ENCODE assay signal across 26 cellular contexts in genomic region chr10:117562896-117563737, GRCh38. TPM values are rescaled to one million over a fixed set of nuclear protein-coding genes. Genes with fewer than 3 reads are reported as not detected.
"Had no signal": no experiment of that assay in that cellular context is flagged by ENCODE, and none has a peak within 500 bp of the region (broad histone marks: within the 10 kb centered on the region; RNA-seq: fewer than 3 reads in every experiment).

No MANE protein-coding gene starts in this region.

- H3K27ac ChIP-seq: ascending aorta, body of pancreas, Peyer's patch, RWPE1, SJCRH30, VCaP had no signal

- H3K4me3 ChIP-seq: ascending aorta, body of pancreas, Peyer's patch, SJCRH30 had no signal

- DNase-seq: activated CD4-positive, alpha-beta memory T cell treated with anti-CD3 and anti-CD28 coated beads, Interleukin-2, amount 10 ng/mL, durations not matched to agents 7 days and 5 days; activated CD4-positive, alpha-beta T cell treated with anti-CD3 and anti-CD28 coated beads for 36 hours; activated CD4-positive, alpha-beta T cell treated with anti-CD3 and anti-CD28 coated beads, Interleukin-2, amount 50 U/mL, for 1 hour; activated CD8-positive, alpha-beta memory T cell treated with anti-CD3 and anti-CD28 coated beads, Interleukin-2, amount 50 U/mL, for 4 hours; activated naive CD4-positive, alpha-beta T cell treated with anti-CD3 and anti-CD28 coated beads, Interleukin-2, amount 50 U/mL, for 16 hours; activated T-cell treated with anti-CD3 and anti-CD28 coated beads, Interleukin-2, amount 50 U/mL, for 72 hours; amniotic stem cell; body of pancreas; KG1; NCI-H1048; NCI-H146; NCI-H187 treated with DMSO at 0.1 percent for 48 hours; NCI-H2081 treated with DMSO at 0.1 percent for 48 hours; NCI-H446; NCI-H524; Peyer's patch; Right ventricle myocardium superior; SJCRH30; SK-N-SH; SW 1271 had no signal

- H3K27me3 ChIP-seq: ascending aorta, body of pancreas, Peyer's patch had no signal

- H3K36me3 ChIP-seq: ascending aorta, Peyer's patch, SJCRH30 had no signal

- H3K4me2 ChIP-seq: SK-N-SH had no signal

- H3K4me1 ChIP-seq: ascending aorta, body of pancreas, Peyer's patch, SJCRH30 had no signal

- H3K9me3 ChIP-seq: ascending aorta, body of pancreas, Peyer's patch, SJCRH30, SK-N-SH had no signal

- H3K9ac ChIP-seq: SK-N-SH had no signal

RNA-seq across cellular contexts. Expression of gene EMX2, which starts 20.6 kb away (rescaled TPM):
- total RNA-seq: activated CD4-positive, alpha-beta memory T cell treated with anti-CD3 and anti-CD28 coated beads, Interleukin-2, amount 10 ng/mL, durations not matched to agents 7 days and 5 days; activated CD4-positive, alpha-beta T cell treated with anti-CD3 and anti-CD28 coated beads for 36 hours; activated T-cell treated with anti-CD3 and anti-CD28 coated beads, Interleukin-2, amount 50 U/mL, for 72 hours; activated T-helper 2 cell treated with anti-CD3 and anti-CD28 coated beads, Interferon-gamma antibody, Interleukin-2, Interleukin-4, amounts not matched to agents 10 μg/mL and 5 μg/mL and 100 μg/mL, durations not matched to agents 14 hours and 24 hours and 36 hours; ascending aorta; body of pancreas; LHCN-M2; M059J; Peyer's patch; Right ventricle myocardium superior had no signal
- polyA plus RNA-seq: SK-N-SH had no signal
